ENCODE assay signal across 16 cellular contexts in genomic region chr7:81321922-81322321, GRCh38.
DNase-seq lines count a peak whose midpoint lies in the region; ATAC-seq and TF ChIP-seq lines count a peak whose summit lies in the region.
"Had no signal": no experiment of that assay in that cellular context is flagged by ENCODE, and none has a peak within 500 bp of the region (broad histone marks: within the 10 kb centered on the region; RNA-seq: fewer than 3 reads in every experiment).

No MANE protein-coding gene starts in this region.

- H3K4me3 Mint-ChIP-seq in nephron: no peak overlapping the region
- H3K4me3 Mint-ChIP-seq: CD4-positive, alpha-beta memory T cell had no signal

- no peaks in the 10 kb centered on the region for H3K36me3 ChIP-seq in HUES48 (ENCODE audit: control insufficient read depth, insufficient read depth, low read length)
- H3K36me3 ChIP-seq: HAP-1 had no signal

- intact Hi-C loops in left colon (cut with DNase I, micrococcal nuclease) (no loop called here), dorsolateral prefrontal cortex (cut with DNase I) (no loop called here)

- no peaks in the 10 kb centered on the region for H3K4me1 ChIP-seq in HUES48 (ENCODE audit: control insufficient read depth, insufficient read depth, low read length)
- H3K4me1 ChIP-seq: HAP-1 had no signal

- ATAC-seq in left colon (peak; percentile 64), GM19324 (IDR thresholded peaks at IDR 0.05; ENCODE audit: low FRiP score, unreplicated experiment) (no peak), GM18519 (IDR thresholded peaks at IDR 0.05; ENCODE audit: low FRiP score, unreplicated experiment) (no peak)

- DNase-seq in left colon: no peak
- no peak for DNase-seq in dorsolateral prefrontal cortex
- no peak for DNase-seq in LoVo (ENCODE audit: low spot score)
- DNase-seq: C1 segment of cervical spinal cord; Calu3; CD4-positive, alpha-beta memory T cell; COR-L47; DMS53; DMS79 treated with DMSO at 0.1 percent for 48 hours; GF-D8; GOT3 had no signal

- peak overlapping the region; percentile 31 for H3K27ac ChIP-seq in HUES48 (ENCODE audit: low read depth, low read length)
- H3K27ac ChIP-seq in dorsolateral prefrontal cortex: no peak overlapping the region

- H3K27me3 ChIP-seq in HUES48 (ENCODE audit: control insufficient read depth, insufficient read depth, low read length): no peaks in the 10 kb centered on the region
- H3K27me3 ChIP-seq in dorsolateral prefrontal cortex: no peaks in the 10 kb centered on the region

- H3K36me3 Mint-ChIP-seq in nephron (ENCODE audit: low read depth): no peaks in the 10 kb centered on the region
- H3K36me3 Mint-ChIP-seq: CD4-positive, alpha-beta memory T cell had no signal

- no peak overlapping the region for H3K9ac ChIP-seq in HUES48 (ENCODE audit: low read depth, low read length)

- H3K4me3 ChIP-seq in HUES48 (ENCODE audit: low read depth, low read length) (no peak overlapping the region), dorsolateral prefrontal cortex (no peak overlapping the region)
- H3K4me3 ChIP-seq: HAP-1 had no signal

- no peaks in the 10 kb centered on the region for H3K27me3 Mint-ChIP-seq in nephron (ENCODE audit: low read depth)
- H3K27me3 Mint-ChIP-seq: CD4-positive, alpha-beta memory T cell had no signal

- no peaks in the 10 kb centered on the region for H3K4me1 Mint-ChIP-seq in nephron
- H3K4me1 Mint-ChIP-seq: CD4-positive, alpha-beta memory T cell had no signal

- no peaks in the 10 kb centered on the region for H3K9me3 Mint-ChIP-seq in nephron

- H3K27ac Mint-ChIP-seq in nephron: peak overlapping the region; percentile 16 to 90 (median 23)
- H3K27ac Mint-ChIP-seq: CD4-positive, alpha-beta memory T cell had no signal

- TF ChIP-seq CTCF in nephron (IDR thresholded peaks at IDR 0.05; ENCODE audit: unreplicated experiment in 3 of 3) (no peak), dorsolateral prefrontal cortex (IDR thresholded peaks at IDR 0.05 in 54 of 56, conservative IDR thresholded peaks at IDR 0.05 in 2 of 56; ENCODE audit: low read depth in 1 of 56, partially characterized antibody in 56 of 56) (no peak)

- no peaks in the 10 kb centered on the region for H3K9me3 ChIP-seq in HUES48 (ENCODE audit: control insufficient read depth, insufficient read depth, low read length)
- H3K9me3 ChIP-seq: HAP-1 had no signal
